Comparison of ENCODE assay signal across 25 cellular contexts in genomic region chr3:55264933-55265332, GRCh38.
DNase-seq lines count a peak whose midpoint lies in the region; ATAC-seq and TF ChIP-seq lines count a peak whose summit lies in the region.
"Had no signal": no experiment of that assay in that cellular context is flagged by ENCODE, and none has a peak within 500 bp of the region (broad histone marks: within the 10 kb centered on the region; RNA-seq: fewer than 3 reads in every experiment).

No MANE protein-coding gene starts in this region.

- in situ Hi-C loops in G401 (cut with HindIII; ENCODE audit: low sequenced_read_pairs) = no loop called here

- ATAC-seq in left ventricle myocardium superior = no peak
- no peak for ATAC-seq in GM21737 (IDR thresholded peaks at IDR 0.05; ENCODE audit: unreplicated experiment)
- ATAC-seq: GM12878, PC-3, Right ventricle myocardium inferior, T-cell had no signal

- H3K4me3 ChIP-seq in choroid plexus epithelial cell (ENCODE audit: low read depth, low read length) = no peak overlapping the region
- H3K4me3 ChIP-seq: GM12878, SJCRH30 had no signal

- intact Hi-C loops in left ventricle myocardium superior (cut with micrococcal nuclease) = no loop called here

- no peak for TF ChIP-seq CTCF in choroid plexus epithelial cell (conservative IDR thresholded peaks at IDR 0.05; ENCODE audit: low read depth, low read length)

- DNase-seq in HCEC 1CT (peak; percentile 19), RPMI7951 (ENCODE audit: low read depth) (peak; percentile 58), choroid plexus epithelial cell (ENCODE audit: low read depth) (peak; percentile 39), mesenteric fat pad (ENCODE audit: low spot score) (no peak), left ventricle myocardium superior (no peak), G401 (ENCODE audit: low spot score) (no peak)
- DNase-seq: BE2C; DMS153; DND-41; GDM1; Karpas-422; MV-4-11; NCI-H1105; NCI-H146; NCI-H1930; NCI-H2107; NCI-H524; NCI-H774; NK-92 treated with Interleukin-12 subunit alpha and Interleukin-12 subunit beta, amount 100 ng/mL, for 24 hours; PC-3; SJCRH30; T-cell had no signal

Comparison
In these comparisons a context has a peak if more than half of its experiments do, and no peak if none do; other contexts are left out.
1. DNase-seq: peak in HCEC 1CT (single experiment), RPMI7951 (single experiment) and choroid plexus epithelial cell (single experiment); none in mesenteric fat pad (single experiment), left ventricle myocardium superior (single experiment) and G401 (single experiment).